Comparison of ENCODE assay signal across 24 cellular contexts in the genomic region with DNA sequence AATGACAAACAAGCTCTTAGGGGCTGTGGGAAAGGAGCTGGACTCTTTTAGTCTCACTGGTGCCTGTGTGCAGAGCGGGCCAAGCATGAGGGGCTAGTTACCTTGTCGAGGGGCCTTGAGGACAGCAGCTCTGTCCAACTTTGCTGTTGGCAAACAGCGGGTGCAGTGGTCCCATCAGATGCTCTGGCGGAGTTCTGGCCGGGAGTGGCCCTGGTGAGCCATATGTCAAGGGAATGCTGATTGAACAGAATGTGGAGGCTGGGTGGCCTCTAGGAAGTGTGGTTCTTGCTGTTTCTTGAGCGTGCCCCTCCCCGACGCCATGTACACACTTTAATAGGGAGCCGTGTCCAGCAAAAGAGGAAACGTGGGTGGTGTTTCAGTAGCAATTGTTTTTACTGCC.
"Had no signal": no experiment of that assay in that cellular context is flagged by ENCODE, and none has a peak within 500 bp of the region (broad histone marks: within the 10 kb centered on the region; RNA-seq: fewer than 3 reads in every experiment).

No MANE protein-coding gene starts in this region.

- H3K9ac ChIP-seq: parathyroid adenoma had no signal

- H3K4me3 ChIP-seq: body of pancreas, colonic mucosa, dorsolateral prefrontal cortex, gastrocnemius medialis, psoas muscle, smooth muscle cell, suprapubic skin, tibial artery, upper lobe of right lung had no signal

- H3K27ac ChIP-seq: body of pancreas, colonic mucosa, dorsolateral prefrontal cortex, gastrocnemius medialis, parathyroid adenoma, psoas muscle, suprapubic skin, tibial artery, upper lobe of right lung, WERI-Rb-1 had no signal

- ATAC-seq: activated CD4-positive, CD25-positive, alpha-beta regulatory T cell treated with anti-CD3 and anti-CD28 coated beads, Interleukin-2, amount 50 U/mL, for 24 hours; body of pancreas; effector memory CD8-positive, alpha-beta T cell; gastrocnemius medialis; psoas muscle; upper lobe of right lung had no signal

- DNase-seq: activated CD4-positive, alpha-beta T cell treated with anti-CD3 and anti-CD28 coated beads for 48 hours; activated CD4-positive, alpha-beta T cell treated with anti-CD3 and anti-CD28 coated beads, Interleukin-2, amount 50 U/mL, for 48 hours; activated CD8-positive, alpha-beta memory T cell treated with anti-CD3 and anti-CD28 coated beads for 24 hours; activated effector memory CD4-positive, alpha-beta T cell treated with Interleukin-2 at 50 U/mL for 16 hours; activated naive CD4-positive, alpha-beta T cell treated with Interleukin-2 at 50 U/mL for 16 hours; colonic mucosa; dorsolateral prefrontal cortex; effector memory CD8-positive, alpha-beta T cell; erythroblast; gastrocnemius medialis; glutamatergic neuron; mammary epithelial cell; naive B cell; nucleus accumbens; psoas muscle; stimulated activated naive CD4-positive, alpha-beta T cell; tibial artery; upper lobe of right lung; WERI-Rb-1 had no signal

- H3K36me3 ChIP-seq: colonic mucosa, gastrocnemius medialis, suprapubic skin, tibial artery, upper lobe of right lung, WERI-Rb-1 had no signal

- H3K9me3 ChIP-seq: body of pancreas, colonic mucosa, gastrocnemius medialis, psoas muscle, suprapubic skin, tibial artery, upper lobe of right lung had no signal

- H3K4me1 ChIP-seq: colonic mucosa had no signal

- H3K27me3 ChIP-seq: tibial artery had no signal

- H3K4me2 ChIP-seq: smooth muscle cell had no signal

- H2AFZ ChIP-seq: parathyroid adenoma had no signal
